ENCODE assay signal across 17 cellular contexts in the genomic region with DNA sequence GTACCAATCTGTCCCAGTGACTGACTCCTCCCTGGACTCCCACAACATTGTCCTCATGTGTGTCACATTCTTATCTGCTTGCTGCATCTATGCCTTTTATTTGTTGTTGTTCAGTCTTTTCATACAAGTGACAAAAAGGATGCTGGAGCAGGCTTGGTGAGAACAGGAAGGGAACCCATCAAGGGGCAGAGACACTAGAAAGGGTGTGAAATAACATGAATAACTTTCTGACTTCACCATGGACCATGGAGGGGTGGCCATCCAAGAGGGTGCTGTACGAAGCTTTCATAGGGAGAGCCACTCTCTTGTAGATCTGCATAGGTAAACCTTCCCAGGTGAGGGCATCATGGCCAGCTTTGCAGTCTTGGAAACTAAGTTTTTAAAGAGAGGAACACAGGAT. TPM values are rescaled to one million over a fixed set of nuclear protein-coding genes. Genes with fewer than 3 reads are reported as not detected.
DNase-seq lines count a peak whose midpoint lies in the region; ATAC-seq lines count a peak whose summit lies in the region.
"Had no signal": no experiment of that assay in that cellular context is flagged by ENCODE, and none has a peak within 500 bp of the region (broad histone marks: within the 10 kb centered on the region; RNA-seq: fewer than 3 reads in every experiment).

No MANE protein-coding gene starts in this region.

- peaks cover 34 to 47% of the 10 kb centered on the region in 2 donors for H3K36me3 Mint-ChIP-seq in activated T-cell treated with anti-CD3 and anti-CD28 coated beads, Interleukin-2, amount 50 U/mL, for 72 hours (ENCODE audit: insufficient read depth in 2 of 2)
- peaks cover 89 to 91% of the 10 kb centered on the region in 2 donors for H3K36me3 Mint-ChIP-seq in CD4-positive, alpha-beta memory T cell
- H3K36me3 Mint-ChIP-seq in activated T-helper 1 cell treated with anti-CD3 and anti-CD28 coated beads, Interleukin-12 subunit alpha, Interleukin-12 subunit beta, Interleukin-2, Interleukin-4 antibody, amounts not matched to agents 30 ng/mL and 10 ng/mL and 1 ng/mL, durations not matched to agents 14 hours and 24 hours and 36 hours (ENCODE audit: low read depth): peaks cover 75% of the 10 kb centered on the region
- H3K36me3 Mint-ChIP-seq in naive thymus-derived CD8-positive, alpha-beta T cell: peaks cover 45 to 78% (median 65%) of the 10 kb centered on the region in 3 donors

- peaks cover 0 to 16% of the 10 kb centered on the region in 2 donors for H3K9me3 ChIP-seq in CD4-positive, alpha-beta memory T cell (ENCODE audit: control insufficient read depth in 1 of 2, low read length in 2 of 2)
- H3K9me3 ChIP-seq: A549 had no signal

- H3K27me3 ChIP-seq in CD4-positive, alpha-beta memory T cell (ENCODE audit: insufficient read depth, low read length): no peaks in the 10 kb centered on the region

- peaks cover 21% of the 10 kb centered on the region for H3K36me3 ChIP-seq in CD4-positive, alpha-beta memory T cell (ENCODE audit: insufficient read depth, low read length)

- peak overlapping the region; percentile 25 for H3K27ac Mint-ChIP-seq in activated T-cell treated with anti-CD3 and anti-CD28 coated beads, Interleukin-2, amount 50 U/mL, for 72 hours
- peak overlapping the region; percentile 59 to 88 (median 81) for H3K27ac Mint-ChIP-seq in CD4-positive, alpha-beta memory T cell
- H3K27ac Mint-ChIP-seq in activated T-helper 1 cell treated with anti-CD3 and anti-CD28 coated beads, Interleukin-12 subunit alpha, Interleukin-12 subunit beta, Interleukin-2, Interleukin-4 antibody, amounts not matched to agents 30 ng/mL and 10 ng/mL and 1 ng/mL, durations not matched to agents 14 hours and 24 hours and 36 hours: peak overlapping the region; percentile 6
- peak overlapping the region; percentile 30 to 95 (median 70) for H3K27ac Mint-ChIP-seq in naive thymus-derived CD8-positive, alpha-beta T cell
- H3K27ac Mint-ChIP-seq: GM23338 had no signal

- no peak overlapping the region for H3K4me3 ChIP-seq in CD4-positive, alpha-beta memory T cell (ENCODE audit: low read length in 2 of 2)
- H3K4me3 ChIP-seq: A549, GM23338 had no signal

- peaks cover 62% of the 10 kb centered on the region for H3K4me1 Mint-ChIP-seq in activated T-cell treated with anti-CD3 and anti-CD28 coated beads, Interleukin-2, amount 50 U/mL, for 72 hours (ENCODE audit: low read depth)
- peaks cover 59 to 93% (median 72%) of the 10 kb centered on the region in 4 donors for H3K4me1 Mint-ChIP-seq in CD4-positive, alpha-beta memory T cell
- peaks cover 84% of the 10 kb centered on the region for H3K4me1 Mint-ChIP-seq in activated T-helper 1 cell treated with anti-CD3 and anti-CD28 coated beads, Interleukin-12 subunit alpha, Interleukin-12 subunit beta, Interleukin-2, Interleukin-4 antibody, amounts not matched to agents 30 ng/mL and 10 ng/mL and 1 ng/mL, durations not matched to agents 14 hours and 24 hours and 36 hours (ENCODE audit: low read depth)
- H3K4me1 Mint-ChIP-seq in naive thymus-derived CD8-positive, alpha-beta T cell: peaks cover 47 to 87% (median 84%) of the 10 kb centered on the region in 4 donors
- H3K4me1 Mint-ChIP-seq: GM23338 had no signal

- H3K27me3 Mint-ChIP-seq in activated T-cell treated with anti-CD3 and anti-CD28 coated beads, Interleukin-2, amount 50 U/mL, for 72 hours (ENCODE audit: low read depth): no peaks in the 10 kb centered on the region
- H3K27me3 Mint-ChIP-seq in CD4-positive, alpha-beta memory T cell: no peaks in the 10 kb centered on the region
- H3K27me3 Mint-ChIP-seq in activated T-helper 1 cell treated with anti-CD3 and anti-CD28 coated beads, Interleukin-12 subunit alpha, Interleukin-12 subunit beta, Interleukin-2, Interleukin-4 antibody, amounts not matched to agents 30 ng/mL and 10 ng/mL and 1 ng/mL, durations not matched to agents 14 hours and 24 hours and 36 hours (ENCODE audit: insufficient read depth): no peaks in the 10 kb centered on the region
- no peaks in the 10 kb centered on the region for H3K27me3 Mint-ChIP-seq in naive thymus-derived CD8-positive, alpha-beta T cell

- DNase-seq in activated T-cell treated with anti-CD3 and anti-CD28 coated beads, Interleukin-2, amount 50 U/mL, for 72 hours: no peak
- no peak for DNase-seq in activated T-cell treated with anti-CD3 and anti-CD28 coated beads, Interleukin-2, amount 50 U/mL, for 1 hour
- DNase-seq in CD4-positive, alpha-beta memory T cell: no peak
- DNase-seq in activated T-helper 1 cell treated with anti-CD3 and anti-CD28 coated beads, Interleukin-12 subunit alpha, Interleukin-12 subunit beta, Interleukin-2, Interleukin-4 antibody, amounts not matched to agents 30 ng/mL and 10 ng/mL and 1 ng/mL, durations not matched to agents 14 hours and 24 hours and 36 hours (ENCODE audit: low spot score): no peak
- DNase-seq in naive thymus-derived CD8-positive, alpha-beta T cell: no peak
- no peak for DNase-seq in activated CD8-positive, alpha-beta memory T cell treated with anti-CD3 and anti-CD28 coated beads, Interleukin-2, amount 50 U/mL, for 48 hours
- no peak for DNase-seq in NCI-H82 treated with DMSO at 0.1 percent for 48 hours (lab: John Stamatoyannopoulos, UW; ENCODE audit: unreplicated experiment)
- DNase-seq: GF-D8, NCI-H1417 treated with DMSO at 0.1 percent for 48 hours, NCI-H2029, NCI-H2171 treated with DMSO at 0.1 percent for 48 hours, NCI-H774 had no signal

- intact Hi-C loops in CD4-positive, alpha-beta memory T cell (cut with micrococcal nuclease): loop anchor here (2.0 kb wide), 2 partner anchors 14 to 16 kb away; partner anchors contain the start of gene GIMAP8
- intact Hi-C loops in activated T-helper 1 cell treated with anti-CD3 and anti-CD28 coated beads, Interleukin-12 subunit alpha, Interleukin-12 subunit beta, Interleukin-2, Interleukin-4 antibody, amounts not matched to agents 30 ng/mL and 10 ng/mL and 1 ng/mL, durations not matched to agents 14 hours and 24 hours and 36 hours (cut with micrococcal nuclease): no loop called here

- peaks cover 10 to 17% of the 10 kb centered on the region in 2 donors for H3K9me3 Mint-ChIP-seq in activated T-cell treated with anti-CD3 and anti-CD28 coated beads, Interleukin-2, amount 50 U/mL, for 72 hours
- peaks cover 7 to 38% (median 34%) of the 10 kb centered on the region in 8 donors for H3K9me3 Mint-ChIP-seq in CD4-positive, alpha-beta memory T cell
- peaks cover 31% of the 10 kb centered on the region for H3K9me3 Mint-ChIP-seq in activated T-helper 1 cell treated with anti-CD3 and anti-CD28 coated beads, Interleukin-12 subunit alpha, Interleukin-12 subunit beta, Interleukin-2, Interleukin-4 antibody, amounts not matched to agents 30 ng/mL and 10 ng/mL and 1 ng/mL, durations not matched to agents 14 hours and 24 hours and 36 hours
- H3K9me3 Mint-ChIP-seq in naive thymus-derived CD8-positive, alpha-beta T cell: peaks cover 5 to 38% (median 33%) of the 10 kb centered on the region in 9 donors

- CTCF ChIA-PET in CD4-positive, alpha-beta memory T cell (lab: Charles Lee; ENCODE audit: partially characterized antibody): interaction anchor here (0.7 to 2.1 kb wide), 6 partner anchors 9 to 51 kb away, joined by 3 to 8 read pairs (median 4); no protein-coding TSS in a partner anchor

- H3K4me1 ChIP-seq in CD4-positive, alpha-beta memory T cell (ENCODE audit: insufficient read depth, low read length): peaks cover 71% of the 10 kb centered on the region
- H3K4me1 ChIP-seq: A549 had no signal

- ATAC-seq in activated T-cell treated with anti-CD3 and anti-CD28 coated beads, Interleukin-2, amount 50 U/mL, for 72 hours (replicated peaks in 1 of 2): no peak
- ATAC-seq in naive thymus-derived CD8-positive, alpha-beta T cell: peak; percentile 15 to 21
- ATAC-seq: A549, GM23338, Panc1 had no signal

- POLR2A ChIA-PET in CD4-positive, alpha-beta memory T cell (lab: Charles Lee; ENCODE audit: partially characterized antibody): interaction anchor here (0.7 to 31.1 kb wide), 10 partner anchors 6 to 292 kb away, joined by 3 to 1079 read pairs (median 5); partner anchors contain the start of genes GIMAP7 and GIMAP8
- POLR2A ChIA-PET in naive thymus-derived CD8-positive, alpha-beta T cell (lab: Charles Lee): interaction anchor here (0.8 to 13.2 kb wide), 9 partner anchors 9 to 252 kb away, joined by 3 to 198 read pairs (median 7); partner anchors contain the start of genes GIMAP1 and GIMAP8

- no peak overlapping the region for H3K27ac ChIP-seq in CD4-positive, alpha-beta memory T cell (ENCODE audit: low read depth, low read length)
- H3K27ac ChIP-seq: A549, C4-2B had no signal

- no peak overlapping the region for H3K4me3 Mint-ChIP-seq in activated T-cell treated with anti-CD3 and anti-CD28 coated beads, Interleukin-2, amount 50 U/mL, for 72 hours
- H3K4me3 Mint-ChIP-seq in CD4-positive, alpha-beta memory T cell: peak overlapping the region; percentile 10 to 69 (median 60)
- no peak overlapping the region for H3K4me3 Mint-ChIP-seq in activated T-helper 1 cell treated with anti-CD3 and anti-CD28 coated beads, Interleukin-12 subunit alpha, Interleukin-12 subunit beta, Interleukin-2, Interleukin-4 antibody, amounts not matched to agents 30 ng/mL and 10 ng/mL and 1 ng/mL, durations not matched to agents 14 hours and 24 hours and 36 hours
- H3K4me3 Mint-ChIP-seq in naive thymus-derived CD8-positive, alpha-beta T cell: peak overlapping the region in 9 of 10 donors; percentile 40 to 59 (median 51)
- H3K4me3 Mint-ChIP-seq: GM23338 had no signal

RNA-seq across cellular contexts. Expression of gene GIMAP8, which starts 14.5 kb away (rescaled TPM):
- total RNA-seq in activated T-cell treated with anti-CD3 and anti-CD28 coated beads, Interleukin-2, amount 50 U/mL, for 72 hours: 10 to 100 TPM; 10.2 to 13.1 TPM
- total RNA-seq in CD4-positive, alpha-beta memory T cell: 10 to 100 TPM; 59.0 to 62.5 TPM
- 10 to 100 TPM in 1 of 2 donors, 1 to 10 TPM in 1; 9.8 to 39.9 TPM for polyA plus RNA-seq in CD4-positive, alpha-beta memory T cell
- 9.2 and 9.4 TPM in 2 replicates for total RNA-seq in activated T-helper 1 cell treated with anti-CD3 and anti-CD28 coated beads, Interleukin-12 subunit alpha, Interleukin-12 subunit beta, Interleukin-2, Interleukin-4 antibody, amounts not matched to agents 30 ng/mL and 10 ng/mL and 1 ng/mL, durations not matched to agents 14 hours and 24 hours and 36 hours
- 10 to 100 TPM; 66.8 to 68.0 TPM for total RNA-seq in naive thymus-derived CD8-positive, alpha-beta T cell
- polyA plus RNA-seq in naive thymus-derived CD8-positive, alpha-beta T cell: 10 to 100 TPM; 18.9 to 38.9 (median 25.9) TPM
- total RNA-seq: GM23338, NCI-H460 had no signal
- polyA plus RNA-seq: A549 had no signal

RNA-seq across cellular contexts. Expression of gene GIMAP7, which starts 49.7 kb away (rescaled TPM):
- 10 to 100 TPM; 45.1 to 50.7 TPM for total RNA-seq in activated T-cell treated with anti-CD3 and anti-CD28 coated beads, Interleukin-2, amount 50 U/mL, for 72 hours
- 100 to 1,000 TPM; 464 to 476 TPM for total RNA-seq in CD4-positive, alpha-beta memory T cell
- 1,000 to 10,000 TPM in 1 of 2 donors, 100 to 1,000 TPM in 1; 557 to 1,096 TPM for polyA plus RNA-seq in CD4-positive, alpha-beta memory T cell
- 46.9 and 55.1 TPM in 2 replicates for total RNA-seq in activated T-helper 1 cell treated with anti-CD3 and anti-CD28 coated beads, Interleukin-12 subunit alpha, Interleukin-12 subunit beta, Interleukin-2, Interleukin-4 antibody, amounts not matched to agents 30 ng/mL and 10 ng/mL and 1 ng/mL, durations not matched to agents 14 hours and 24 hours and 36 hours
- total RNA-seq in naive thymus-derived CD8-positive, alpha-beta T cell: 100 to 1,000 TPM; 367 to 369 TPM
- 100 to 1,000 TPM; 451 to 821 (median 658) TPM for polyA plus RNA-seq in naive thymus-derived CD8-positive, alpha-beta T cell
- total RNA-seq: GM23338, NCI-H460 had no signal
- polyA plus RNA-seq: A549, GM23338 had no signal

Comparison
In these comparisons a context has a peak if more than half of its experiments do, and no peak if none do; other contexts are left out.
1. ATAC-seq: peak in naive thymus-derived CD8-positive, alpha-beta T cell (2 of 2); none in activated T-cell treated with anti-CD3 and anti-CD28 coated beads, Interleukin-2, amount 50 U/mL, for 72 hours (0 of 2).
2. H3K27ac Mint-ChIP-seq: peak in every context shown above with its lines; median percentile 81 in CD4-positive, alpha-beta memory T cell; 70 in naive thymus-derived CD8-positive, alpha-beta T cell; 25 in activated T-cell treated with anti-CD3 and anti-CD28 coated beads, Interleukin-2, amount 50 U/mL, for 72 hours; 6 in activated T-helper 1 cell treated with anti-CD3 and anti-CD28 coated beads, Interleukin-12 subunit alpha, Interleukin-12 subunit beta, Interleukin-2, Interleukin-4 antibody, amounts not matched to agents 30 ng/mL and 10 ng/mL and 1 ng/mL, durations not matched to agents 14 hours and 24 hours and 36 hours.
3. H3K4me3 Mint-ChIP-seq: peak in CD4-positive, alpha-beta memory T cell (8 of 8) and naive thymus-derived CD8-positive, alpha-beta T cell (9 of 10); none in activated T-cell treated with anti-CD3 and anti-CD28 coated beads, Interleukin-2, amount 50 U/mL, for 72 hours (0 of 2) and activated T-helper 1 cell treated with anti-CD3 and anti-CD28 coated beads, Interleukin-12 subunit alpha, Interleukin-12 subunit beta, Interleukin-2, Interleukin-4 antibody, amounts not matched to agents 30 ng/mL and 10 ng/mL and 1 ng/mL, durations not matched to agents 14 hours and 24 hours and 36 hours (single experiment).